1 cellular context compared by ENCODE assay signal in the genomic region with DNA sequence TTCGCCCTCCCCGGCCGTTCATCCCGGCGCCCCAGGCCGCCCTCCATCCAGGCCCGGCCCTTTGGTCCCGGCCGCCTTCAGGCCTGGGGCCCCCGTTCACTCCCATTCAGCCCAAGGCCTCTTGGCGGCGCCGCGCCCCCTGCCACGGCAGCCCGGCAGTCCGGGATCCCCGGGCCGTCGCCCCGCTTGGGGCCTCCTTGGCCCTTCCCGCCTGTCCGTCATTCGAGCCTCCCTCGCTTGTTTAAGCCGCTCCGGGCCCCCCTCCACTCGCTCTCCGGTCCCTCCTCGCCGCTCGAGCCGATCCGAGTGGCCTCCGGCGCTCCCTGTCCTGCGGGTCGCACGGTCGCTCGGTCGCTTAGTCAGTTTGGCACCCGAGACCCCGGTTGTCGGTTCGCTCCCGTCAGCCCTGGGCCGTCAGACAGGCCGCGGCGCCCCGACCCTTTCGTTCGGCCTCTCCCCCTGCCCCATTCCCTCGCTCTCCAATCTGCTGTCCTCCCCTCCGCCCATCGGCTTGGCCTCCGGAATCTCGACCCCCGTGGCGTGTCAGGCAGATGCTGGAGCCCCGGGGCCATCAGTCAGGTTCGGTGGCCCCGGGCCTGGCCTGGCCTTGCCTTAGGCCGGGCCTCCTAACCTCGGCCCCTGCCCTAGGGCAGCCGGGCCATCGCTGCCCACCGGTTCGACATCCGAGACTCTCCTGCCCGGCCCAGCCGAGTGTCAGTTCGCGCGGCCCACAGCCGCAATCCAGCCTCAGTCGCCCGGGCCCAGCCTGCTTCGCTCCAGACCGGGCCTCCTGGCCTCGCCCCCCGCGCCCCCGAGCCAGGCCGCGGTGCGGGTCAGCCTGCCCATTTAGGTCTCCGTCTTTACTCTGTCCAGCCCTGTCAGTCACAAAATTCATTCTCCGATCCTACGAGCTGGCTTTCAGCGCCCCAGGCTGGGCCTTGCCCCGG.
A peak's percentile ranks its signal among the peaks of the same experiment; 100 is the strongest.
TF ChIP-seq lines count a peak whose summit lies in the region.

No MANE protein-coding gene starts in this region.

TF ChIP-seq in HepG2, 621 proteins besides CTCF, POLR2A, EP300 and RAD21 (continued from another document and continues in another):
- TF ChIP-seq ZNF138 (CRISPR knock-in tag; IDR thresholded peaks at IDR 0.05; ENCODE audit: low read depth) (peak; percentile 9; the same call in 1 of the 2 replicates), GZF1 (CRISPR knock-in tag; IDR thresholded peaks at IDR 0.05) (0 out of 2 replicates have a peak, but pooled peaks have one; percentile 13), RBFOX2 (IDR thresholded peaks at IDR 0.05; ENCODE audit: low read depth, low read length) (peak; percentile 78), FOXJ3 (CRISPR knock-in tag; IDR thresholded peaks at IDR 0.05; ENCODE audit: borderline replicate concordance) (0 out of 2 replicates have a peak, but pooled peaks have one; percentile 25), KLF12 (CRISPR knock-in tag; IDR thresholded peaks at IDR 0.05; ENCODE audit: borderline replicate concordance) (peak; percentile 15; the same call in 1 of the 2 replicates), ZNF329 (CRISPR knock-in tag; IDR thresholded peaks at IDR 0.05; ENCODE audit: low read depth) (0 out of 2 replicates have a peak, but pooled peaks have one; percentile 33), AGO2 (optimal IDR thresholded peaks at IDR 0.05; ENCODE audit: low read depth, low read length) (peak; percentile 65), ATF7 (IDR thresholded peaks at IDR 0.05) (no peak), ATF7 (CRISPR knock-in tag; IDR thresholded peaks at IDR 0.05) (peak; percentile 34; the same call in 1 of the 2 replicates), ZNF746 (CRISPR knock-in tag; IDR thresholded peaks at IDR 0.05) (no peak), TEAD2 (CRISPR knock-in tag; IDR thresholded peaks at IDR 0.05) (0 out of 2 replicates have a peak, but pooled peaks have one; percentile 29), MAZ (IDR thresholded peaks at IDR 0.05; ENCODE audit: borderline replicate concordance, low read depth, low read length) (no peak), MAZ (CRISPR knock-in tag; IDR thresholded peaks at IDR 0.05; ENCODE audit: low read depth) (0 out of 2 replicates have a peak, but pooled peaks have one; percentile 65), KDM2A (CRISPR knock-in tag; IDR thresholded peaks at IDR 0.05; ENCODE audit: borderline replicate concordance, low read depth) (peak; percentile 39; the same call in 1 of the 2 replicates), ZFAT (CRISPR knock-in tag; conservative IDR thresholded peaks at IDR 0.05) (peak; percentile 41), RELA (CRISPR knock-in tag; IDR thresholded peaks at IDR 0.05) (no peak), DMAP1 (CRISPR knock-in tag; IDR thresholded peaks at IDR 0.05) (0 out of 2 replicates have a peak, but pooled peaks have one; percentile 25), XRCC5 (optimal IDR thresholded peaks at IDR 0.05; ENCODE audit: low read length) (peak; percentile 17), TRIM24 (CRISPR knock-in tag; IDR thresholded peaks at IDR 0.05) (no peak), AKAP8 (CRISPR knock-in tag; IDR thresholded peaks at IDR 0.05) (no peak), ZNF879 (CRISPR knock-in tag; IDR thresholded peaks at IDR 0.05) (peak; percentile 90), SMAD1 (CRISPR knock-in tag; IDR thresholded peaks at IDR 0.05; ENCODE audit: borderline replicate concordance, low read depth) (no peak), HMG20A (CRISPR knock-in tag; IDR thresholded peaks at IDR 0.05; ENCODE audit: borderline replicate concordance) (no peak), NFKB2 (CRISPR knock-in tag; IDR thresholded peaks at IDR 0.05; ENCODE audit: borderline replicate concordance) (peak; percentile 30; the same call in 1 of the 2 replicates), ISL2 (CRISPR knock-in tag; IDR thresholded peaks at IDR 0.05) (peak; percentile 48; the same call in 1 of the 2 replicates), BHLHE40 (IDR thresholded peaks at IDR 0.05; ENCODE audit: low read length) (no peak), NR2F2 (IDR thresholded peaks at IDR 0.05; ENCODE audit: borderline replicate concordance, low read depth) (peak; percentile 13; the same call in 1 of the 2 replicates), FOXA3 (CRISPR knock-in tag; IDR thresholded peaks at IDR 0.05) (no peak), ASH2L (IDR thresholded peaks at IDR 0.05; ENCODE audit: insufficient read length, low read depth, low read length) (peak; percentile 7), ZNF563 (CRISPR knock-in tag; IDR thresholded peaks at IDR 0.05) (peak; percentile 48; the same call in 1 of the 2 replicates), ZBTB1 (CRISPR knock-in tag; IDR thresholded peaks at IDR 0.05; ENCODE audit: borderline replicate concordance) (no peak; the same call in 1 of the 2 replicates), FOXC1 (CRISPR knock-in tag; IDR thresholded peaks at IDR 0.05; ENCODE audit: borderline replicate concordance) (peak; percentile 13; the same call in 1 of the 2 replicates), ZNF343 (CRISPR knock-in tag; IDR thresholded peaks at IDR 0.05) (no peak)
- TF ChIP-seq, protein P1, sequence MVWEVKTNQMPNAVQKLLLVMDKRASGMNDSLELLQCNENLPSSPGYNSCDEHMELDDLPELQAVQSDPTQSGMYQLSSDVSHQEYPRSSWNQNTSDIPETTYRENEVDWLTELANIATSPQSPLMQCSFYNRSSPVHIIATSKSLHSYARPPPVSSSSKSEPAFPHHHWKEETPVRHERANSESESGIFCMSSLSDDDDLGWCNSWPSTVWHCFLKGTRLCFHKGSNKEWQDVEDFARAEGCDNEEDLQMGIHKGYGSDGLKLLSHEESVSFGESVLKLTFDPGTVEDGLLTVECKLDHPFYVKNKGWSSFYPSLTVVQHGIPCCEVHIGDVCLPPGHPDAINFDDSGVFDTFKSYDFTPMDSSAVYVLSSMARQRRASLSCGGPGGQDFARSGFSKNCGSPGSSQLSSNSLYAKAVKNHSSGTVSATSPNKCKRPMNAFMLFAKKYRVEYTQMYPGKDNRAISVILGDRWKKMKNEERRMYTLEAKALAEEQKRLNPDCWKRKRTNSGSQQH (CRISPR knock-in tag; IDR thresholded peaks at IDR 0.05; ENCODE audit: low read depth), result peak; percentile 17; the same call in 1 of the 2 replicates
- TF ChIP-seq, protein P2, sequence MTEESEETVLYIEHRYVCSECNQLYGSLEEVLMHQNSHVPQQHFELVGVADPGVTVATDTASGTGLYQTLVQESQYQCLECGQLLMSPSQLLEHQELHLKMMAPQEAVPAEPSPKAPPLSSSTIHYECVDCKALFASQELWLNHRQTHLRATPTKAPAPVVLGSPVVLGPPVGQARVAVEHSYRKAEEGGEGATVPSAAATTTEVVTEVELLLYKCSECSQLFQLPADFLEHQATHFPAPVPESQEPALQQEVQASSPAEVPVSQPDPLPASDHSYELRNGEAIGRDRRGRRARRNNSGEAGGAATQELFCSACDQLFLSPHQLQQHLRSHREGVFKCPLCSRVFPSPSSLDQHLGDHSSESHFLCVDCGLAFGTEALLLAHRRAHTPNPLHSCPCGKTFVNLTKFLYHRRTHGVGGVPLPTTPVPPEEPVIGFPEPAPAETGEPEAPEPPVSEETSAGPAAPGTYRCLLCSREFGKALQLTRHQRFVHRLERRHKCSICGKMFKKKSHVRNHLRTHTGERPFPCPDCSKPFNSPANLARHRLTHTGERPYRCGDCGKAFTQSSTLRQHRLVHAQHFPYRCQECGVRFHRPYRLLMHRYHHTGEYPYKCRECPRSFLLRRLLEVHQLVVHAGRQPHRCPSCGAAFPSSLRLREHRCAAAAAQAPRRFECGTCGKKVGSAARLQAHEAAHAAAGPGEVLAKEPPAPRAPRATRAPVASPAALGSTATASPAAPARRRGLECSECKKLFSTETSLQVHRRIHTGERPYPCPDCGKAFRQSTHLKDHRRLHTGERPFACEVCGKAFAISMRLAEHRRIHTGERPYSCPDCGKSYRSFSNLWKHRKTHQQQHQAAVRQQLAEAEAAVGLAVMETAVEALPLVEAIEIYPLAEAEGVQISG (CRISPR knock-in tag; IDR thresholded peaks at IDR 0.05), result peak; percentile 32
- TF ChIP-seq, protein P3, sequence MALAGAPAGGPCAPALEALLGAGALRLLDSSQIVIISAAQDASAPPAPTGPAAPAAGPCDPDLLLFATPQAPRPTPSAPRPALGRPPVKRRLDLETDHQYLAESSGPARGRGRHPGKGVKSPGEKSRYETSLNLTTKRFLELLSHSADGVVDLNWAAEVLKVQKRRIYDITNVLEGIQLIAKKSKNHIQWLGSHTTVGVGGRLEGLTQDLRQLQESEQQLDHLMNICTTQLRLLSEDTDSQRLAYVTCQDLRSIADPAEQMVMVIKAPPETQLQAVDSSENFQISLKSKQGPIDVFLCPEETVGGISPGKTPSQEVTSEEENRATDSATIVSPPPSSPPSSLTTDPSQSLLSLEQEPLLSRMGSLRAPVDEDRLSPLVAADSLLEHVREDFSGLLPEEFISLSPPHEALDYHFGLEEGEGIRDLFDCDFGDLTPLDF (CRISPR knock-in tag; IDR thresholded peaks at IDR 0.05), result 0 out of 2 replicates have a peak, but pooled peaks have one; percentile 39
- TF ChIP-seq, protein P4, sequence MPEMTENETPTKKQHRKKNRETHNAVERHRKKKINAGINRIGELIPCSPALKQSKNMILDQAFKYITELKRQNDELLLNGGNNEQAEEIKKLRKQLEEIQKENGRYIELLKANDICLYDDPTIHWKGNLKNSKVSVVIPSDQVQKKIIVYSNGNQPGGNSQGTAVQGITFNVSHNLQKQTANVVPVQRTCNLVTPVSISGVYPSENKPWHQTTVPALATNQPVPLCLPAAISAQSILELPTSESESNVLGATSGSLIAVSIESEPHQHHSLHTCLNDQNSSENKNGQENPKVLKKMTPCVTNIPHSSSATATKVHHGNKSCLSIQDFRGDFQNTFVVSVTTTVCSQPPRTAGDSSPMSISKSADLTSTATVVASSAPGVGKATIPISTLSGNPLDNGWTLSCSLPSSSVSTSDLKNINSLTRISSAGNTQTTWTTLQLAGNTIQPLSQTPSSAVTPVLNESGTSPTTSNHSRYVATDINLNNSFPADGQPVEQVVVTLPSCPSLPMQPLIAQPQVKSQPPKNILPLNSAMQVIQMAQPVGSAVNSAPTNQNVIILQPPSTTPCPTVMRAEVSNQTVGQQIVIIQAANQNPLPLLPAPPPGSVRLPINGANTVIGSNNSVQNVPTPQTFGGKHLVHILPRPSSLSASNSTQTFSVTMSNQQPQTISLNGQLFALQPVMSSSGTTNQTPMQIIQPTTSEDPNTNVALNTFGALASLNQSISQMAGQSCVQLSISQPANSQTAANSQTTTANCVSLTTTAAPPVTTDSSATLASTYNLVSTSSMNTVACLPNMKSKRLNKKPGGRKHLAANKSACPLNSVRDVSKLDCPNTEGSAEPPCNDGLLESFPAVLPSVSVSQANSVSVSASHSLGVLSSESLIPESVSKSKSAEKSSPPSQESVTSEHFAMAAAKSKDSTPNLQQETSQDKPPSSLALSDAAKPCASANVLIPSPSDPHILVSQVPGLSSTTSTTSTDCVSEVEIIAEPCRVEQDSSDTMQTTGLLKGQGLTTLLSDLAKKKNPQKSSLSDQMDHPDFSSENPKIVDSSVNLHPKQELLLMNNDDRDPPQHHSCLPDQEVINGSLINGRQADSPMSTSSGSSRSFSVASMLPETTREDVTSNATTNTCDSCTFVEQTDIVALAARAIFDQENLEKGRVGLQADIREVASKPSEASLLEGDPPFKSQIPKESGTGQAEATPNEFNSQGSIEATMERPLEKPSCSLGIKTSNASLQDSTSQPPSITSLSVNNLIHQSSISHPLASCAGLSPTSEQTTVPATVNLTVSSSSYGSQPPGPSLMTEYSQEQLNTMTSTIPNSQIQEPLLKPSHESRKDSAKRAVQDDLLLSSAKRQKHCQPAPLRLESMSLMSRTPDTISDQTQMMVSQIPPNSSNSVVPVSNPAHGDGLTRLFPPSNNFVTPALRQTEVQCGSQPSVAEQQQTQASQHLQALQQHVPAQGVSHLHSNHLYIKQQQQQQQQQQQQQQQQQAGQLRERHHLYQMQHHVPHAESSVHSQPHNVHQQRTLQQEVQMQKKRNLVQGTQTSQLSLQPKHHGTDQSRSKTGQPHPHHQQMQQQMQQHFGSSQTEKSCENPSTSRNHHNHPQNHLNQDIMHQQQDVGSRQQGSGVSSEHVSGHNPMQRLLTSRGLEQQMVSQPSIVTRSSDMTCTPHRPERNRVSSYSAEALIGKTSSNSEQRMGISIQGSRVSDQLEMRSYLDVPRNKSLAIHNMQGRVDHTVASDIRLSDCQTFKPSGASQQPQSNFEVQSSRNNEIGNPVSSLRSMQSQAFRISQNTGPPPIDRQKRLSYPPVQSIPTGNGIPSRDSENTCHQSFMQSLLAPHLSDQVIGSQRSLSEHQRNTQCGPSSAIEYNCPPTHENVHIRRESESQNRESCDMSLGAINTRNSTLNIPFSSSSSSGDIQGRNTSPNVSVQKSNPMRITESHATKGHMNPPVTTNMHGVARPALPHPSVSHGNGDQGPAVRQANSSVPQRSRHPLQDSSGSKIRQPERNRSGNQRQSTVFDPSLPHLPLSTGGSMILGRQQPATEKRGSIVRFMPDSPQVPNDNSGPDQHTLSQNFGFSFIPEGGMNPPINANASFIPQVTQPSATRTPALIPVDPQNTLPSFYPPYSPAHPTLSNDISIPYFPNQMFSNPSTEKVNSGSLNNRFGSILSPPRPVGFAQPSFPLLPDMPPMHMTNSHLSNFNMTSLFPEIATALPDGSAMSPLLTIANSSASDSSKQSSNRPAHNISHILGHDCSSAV (CRISPR knock-in tag; IDR thresholded peaks at IDR 0.05; ENCODE audit: borderline replicate concordance), result no peak
- TF ChIP-seq, protein P5, sequence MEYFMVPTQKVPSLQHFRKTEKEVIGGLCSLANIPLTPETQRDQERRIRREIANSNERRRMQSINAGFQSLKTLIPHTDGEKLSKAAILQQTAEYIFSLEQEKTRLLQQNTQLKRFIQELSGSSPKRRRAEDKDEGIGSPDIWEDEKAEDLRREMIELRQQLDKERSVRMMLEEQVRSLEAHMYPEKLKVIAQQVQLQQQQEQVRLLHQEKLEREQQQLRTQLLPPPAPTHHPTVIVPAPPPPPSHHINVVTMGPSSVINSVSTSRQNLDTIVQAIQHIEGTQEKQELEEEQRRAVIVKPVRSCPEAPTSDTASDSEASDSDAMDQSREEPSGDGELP (IDR thresholded peaks at IDR 0.05; ENCODE audit: borderline replicate concordance, low read depth), result no peak
- TF ChIP-seq, protein P6, sequence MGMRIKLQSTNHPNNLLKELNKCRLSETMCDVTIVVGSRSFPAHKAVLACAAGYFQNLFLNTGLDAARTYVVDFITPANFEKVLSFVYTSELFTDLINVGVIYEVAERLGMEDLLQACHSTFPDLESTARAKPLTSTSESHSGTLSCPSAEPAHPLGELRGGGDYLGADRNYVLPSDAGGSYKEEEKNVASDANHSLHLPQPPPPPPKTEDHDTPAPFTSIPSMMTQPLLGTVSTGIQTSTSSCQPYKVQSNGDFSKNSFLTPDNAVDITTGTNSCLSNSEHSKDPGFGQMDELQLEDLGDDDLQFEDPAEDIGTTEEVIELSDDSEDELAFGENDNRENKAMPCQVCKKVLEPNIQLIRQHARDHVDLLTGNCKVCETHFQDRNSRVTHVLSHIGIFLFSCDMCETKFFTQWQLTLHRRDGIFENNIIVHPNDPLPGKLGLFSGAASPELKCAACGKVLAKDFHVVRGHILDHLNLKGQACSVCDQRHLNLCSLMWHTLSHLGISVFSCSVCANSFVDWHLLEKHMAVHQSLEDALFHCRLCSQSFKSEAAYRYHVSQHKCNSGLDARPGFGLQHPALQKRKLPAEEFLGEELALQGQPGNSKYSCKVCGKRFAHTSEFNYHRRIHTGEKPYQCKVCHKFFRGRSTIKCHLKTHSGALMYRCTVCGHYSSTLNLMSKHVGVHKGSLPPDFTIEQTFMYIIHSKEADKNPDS (CRISPR knock-in tag; IDR thresholded peaks at IDR 0.05), result no peak
- TF ChIP-seq, protein P7, sequence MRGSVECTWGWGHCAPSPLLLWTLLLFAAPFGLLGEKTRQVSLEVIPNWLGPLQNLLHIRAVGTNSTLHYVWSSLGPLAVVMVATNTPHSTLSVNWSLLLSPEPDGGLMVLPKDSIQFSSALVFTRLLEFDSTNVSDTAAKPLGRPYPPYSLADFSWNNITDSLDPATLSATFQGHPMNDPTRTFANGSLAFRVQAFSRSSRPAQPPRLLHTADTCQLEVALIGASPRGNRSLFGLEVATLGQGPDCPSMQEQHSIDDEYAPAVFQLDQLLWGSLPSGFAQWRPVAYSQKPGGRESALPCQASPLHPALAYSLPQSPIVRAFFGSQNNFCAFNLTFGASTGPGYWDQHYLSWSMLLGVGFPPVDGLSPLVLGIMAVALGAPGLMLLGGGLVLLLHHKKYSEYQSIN (CRISPR knock-in tag; IDR thresholded peaks at IDR 0.05; ENCODE audit: borderline replicate concordance), result peak; percentile 72; the same call in 1 of the 2 replicates
